33 cellular contexts compared by ENCODE assay signal in the genomic region with DNA sequence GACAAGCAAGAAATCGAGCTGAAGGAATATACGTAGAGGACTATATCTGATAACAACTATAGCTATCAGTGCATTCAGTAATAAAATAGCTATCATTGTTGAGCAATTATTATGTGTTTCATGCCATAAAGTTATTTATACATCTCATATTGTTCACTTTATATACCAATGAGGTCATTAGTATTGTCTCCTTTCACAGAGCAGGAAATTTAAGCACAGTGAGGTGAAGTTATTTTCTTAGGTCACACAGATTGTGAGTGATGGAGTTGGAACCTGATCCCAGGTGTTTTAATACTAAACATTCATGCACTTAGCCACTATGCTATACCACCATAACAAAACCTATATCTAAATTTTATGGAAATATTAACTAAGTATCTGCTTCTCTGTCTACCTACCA.
"Had no signal": no experiment of that assay in that cellular context is flagged by ENCODE, and none has a peak within 500 bp of the region (broad histone marks: within the 10 kb centered on the region; RNA-seq: fewer than 3 reads in every experiment).

No MANE protein-coding gene starts in this region.

- H3K9me3 ChIP-seq: adrenal gland, ascending aorta, body of pancreas, breast epithelium had no signal

- DNase-seq: activated effector memory CD4-positive, alpha-beta T cell treated with anti-CD3 and anti-CD28 coated beads, Interleukin-2, amount 50 U/mL, for 16 hours; activated effector memory CD4-positive, alpha-beta T cell treated with Interleukin-2 at 50 U/mL for 16 hours; activated gamma-delta T cell; activated gamma-delta T cell treated with Interleukin-2 at 50 U/mL for 16 hours; activated naive CD4-positive, alpha-beta T cell; activated naive CD4-positive, alpha-beta T cell treated with anti-CD3 and anti-CD28 coated beads for 36 hours; activated naive CD4-positive, alpha-beta T cell treated with anti-CD3 and anti-CD28 coated beads, Interleukin-2, amount 10 ng/mL, durations not matched to agents 7 days and 5 days; activated naive CD4-positive, alpha-beta T cell treated with anti-CD3 and anti-CD28 coated beads, Interleukin-2, amount 50 U/mL, for 16 hours; activated naive CD4-positive, alpha-beta T cell treated with Interleukin-2 at 50 U/mL for 16 hours; activated naive CD8-positive, alpha-beta T cell treated with anti-CD3 and anti-CD28 coated beads for 36 hours; activated naive CD8-positive, alpha-beta T cell treated with anti-CD3 and anti-CD28 coated beads, Interleukin-2, amount 10 ng/mL, durations not matched to agents 7 days and 5 days; activated naive CD8-positive, alpha-beta T cell treated with anti-CD3 and anti-CD28 coated beads, Interleukin-2, amount 50 U/mL, for 24 hours; activated T-cell treated with anti-CD3 and anti-CD28 coated beads, Interleukin-2, amount 50 U/mL, for 1 hour; activated T-cell treated with anti-CD3 and anti-CD28 coated beads, Interleukin-2, amount 50 U/mL, for 24 hours; activated T-cell treated with anti-CD3 and anti-CD28 coated beads, Interleukin-2, amount 50 U/mL, for 4 hours; activated T-cell treated with anti-CD3 and anti-CD28 coated beads, Interleukin-2, amount 50 U/mL, for 48 hours; activated T-cell treated with anti-CD3 and anti-CD28 coated beads, Interleukin-2, amount 50 U/mL, for 72 hours; adrenal gland; amniotic stem cell; anterior cingulate cortex; aorta; body of pancreas; brain microvascular endothelial cell; caudate nucleus; central memory CD4-positive, alpha-beta T cell; cerebellar nuclear complex had no signal

- H3K27ac ChIP-seq: adrenal gland, ascending aorta, body of pancreas, brain microvascular endothelial cell, breast epithelium, cardiac muscle cell had no signal

- ATAC-seq: activated naive CD4-positive, alpha-beta T cell treated with anti-CD3 and anti-CD28 coated beads, Interleukin-2, amount 50 U/mL, for 72 hours; activated naive CD8-positive, alpha-beta T cell treated with anti-CD3 and anti-CD28 coated beads, Interleukin-2, amount 50 U/mL, for 24 hours; activated T-cell treated with anti-CD3 and anti-CD28 coated beads, Interleukin-2, amount 50 U/mL, for 4 hours; activated T-cell treated with anti-CD3 and anti-CD28 coated beads, Interleukin-2, amount 50 U/mL, for 72 hours; activated T-helper 17 cell treated with anti-CD3 and anti-CD28 coated beads, Interleukin-2, amount 50 U/mL, for 72 hours; body of pancreas had no signal

- FAIRE-seq: astrocyte, bronchial epithelial cell had no signal

- H3K27me3 ChIP-seq: adrenal gland, ascending aorta, body of pancreas, brain microvascular endothelial cell, breast epithelium, cardiac muscle cell had no signal

- H3K4me1 ChIP-seq: adrenal gland, ascending aorta, breast epithelium had no signal

- H3K36me3 ChIP-seq: adrenal gland, ascending aorta, brain microvascular endothelial cell, breast epithelium, cardiac muscle cell had no signal

- H3K4me3 ChIP-seq: adrenal gland, ascending aorta, body of pancreas, breast epithelium, cardiac muscle cell had no signal
